Comparison of ENCODE assay signal across 1 cellular context in the genomic region with DNA sequence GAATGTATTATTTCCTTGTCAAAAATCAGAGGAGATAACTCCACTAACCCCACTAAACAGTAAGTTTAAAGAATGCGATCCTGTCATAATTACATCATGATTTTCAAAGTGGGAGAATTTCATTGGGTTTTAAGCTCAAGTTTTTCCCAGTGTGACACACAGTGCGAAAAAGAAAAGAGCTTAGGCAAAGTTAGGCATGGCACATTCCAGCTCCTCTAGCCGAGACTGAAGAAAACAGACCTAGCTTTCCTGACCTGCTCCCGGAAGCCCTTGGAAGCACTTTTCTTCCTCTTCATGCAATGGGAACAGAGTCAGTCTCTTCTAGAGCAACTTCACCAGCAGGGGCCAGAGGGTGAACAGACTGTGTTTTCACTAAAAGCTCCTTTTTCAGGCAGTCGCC.
TF ChIP-seq lines count a peak whose summit lies in the region.

No MANE protein-coding gene starts in this region.

TF ChIP-seq in IMR-90, 13 proteins besides CTCF, POLR2A, EP300 and RAD21:
- TF ChIP-seq MAZ (IDR thresholded peaks at IDR 0.05; ENCODE audit: borderline replicate concordance, low read depth, low read length) (no peak), NFE2L2 (IDR thresholded peaks at IDR 0.05; ENCODE audit: low read depth, low read length) (no peak), MAFK (IDR thresholded peaks at IDR 0.05; ENCODE audit: low read depth, low read length) (no peak), RFX5 (IDR thresholded peaks at IDR 0.05; ENCODE audit: low read depth, low read length) (no peak), CHD1 (IDR thresholded peaks at IDR 0.05; ENCODE audit: low read depth, low read length) (no peak), SMC3 (IDR thresholded peaks at IDR 0.05; ENCODE audit: low read depth, low read length) (no peak), BHLHE40 (IDR thresholded peaks at IDR 0.05; ENCODE audit: low read depth, low read length) (no peak), CEBPB (IDR thresholded peaks at IDR 0.05; ENCODE audit: low read depth, low read length) (no peak), RCOR1 (IDR thresholded peaks at IDR 0.05; ENCODE audit: insufficient replicate concordance, low read length) (no peak), FOS (IDR thresholded peaks at IDR 0.05; ENCODE audit: low read depth, low read length) (no peak), MXI1 (IDR thresholded peaks at IDR 0.05; ENCODE audit: borderline replicate concordance, low read depth, low read length) (no peak)
- TF ChIP-seq, protein P1, sequence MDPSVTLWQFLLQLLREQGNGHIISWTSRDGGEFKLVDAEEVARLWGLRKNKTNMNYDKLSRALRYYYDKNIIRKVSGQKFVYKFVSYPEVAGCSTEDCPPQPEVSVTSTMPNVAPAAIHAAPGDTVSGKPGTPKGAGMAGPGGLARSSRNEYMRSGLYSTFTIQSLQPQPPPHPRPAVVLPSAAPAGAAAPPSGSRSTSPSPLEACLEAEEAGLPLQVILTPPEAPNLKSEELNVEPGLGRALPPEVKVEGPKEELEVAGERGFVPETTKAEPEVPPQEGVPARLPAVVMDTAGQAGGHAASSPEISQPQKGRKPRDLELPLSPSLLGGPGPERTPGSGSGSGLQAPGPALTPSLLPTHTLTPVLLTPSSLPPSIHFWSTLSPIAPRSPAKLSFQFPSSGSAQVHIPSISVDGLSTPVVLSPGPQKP (IDR thresholded peaks at IDR 0.05; ENCODE audit: borderline replicate concordance, low read depth, low read length): no peak
- TF ChIP-seq, protein P2, sequence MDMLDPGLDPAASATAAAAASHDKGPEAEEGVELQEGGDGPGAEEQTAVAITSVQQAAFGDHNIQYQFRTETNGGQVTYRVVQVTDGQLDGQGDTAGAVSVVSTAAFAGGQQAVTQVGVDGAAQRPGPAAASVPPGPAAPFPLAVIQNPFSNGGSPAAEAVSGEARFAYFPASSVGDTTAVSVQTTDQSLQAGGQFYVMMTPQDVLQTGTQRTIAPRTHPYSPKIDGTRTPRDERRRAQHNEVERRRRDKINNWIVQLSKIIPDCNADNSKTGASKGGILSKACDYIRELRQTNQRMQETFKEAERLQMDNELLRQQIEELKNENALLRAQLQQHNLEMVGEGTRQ (IDR thresholded peaks at IDR 0.05; ENCODE audit: low read depth, low read length): no peak
